8 cellular contexts compared by ENCODE assay signal in genomic region chr1:207868769-207869721, GRCh38. TPM values are rescaled to one million over a fixed set of nuclear protein-coding genes. Genes with fewer than 3 reads are reported as not detected.
DNase-seq lines count a peak whose midpoint lies in the region; ATAC-seq and TF ChIP-seq lines count a peak whose summit lies in the region.

No MANE protein-coding gene starts in this region.

- H3K27me3 Mint-ChIP-seq in activated CD4-positive, alpha-beta T cell treated with anti-CD3 and anti-CD28 coated beads, Interleukin-2, amount 10 ng/mL, durations not matched to agents 7 days and 5 days: no peaks in the 10 kb centered on the region

- peak overlapping the region; percentile 95 for H3K27ac Mint-ChIP-seq in activated CD4-positive, alpha-beta T cell treated with anti-CD3 and anti-CD28 coated beads, Interleukin-2, amount 10 ng/mL, durations not matched to agents 7 days and 5 days

- no peaks in the 10 kb centered on the region for H3K9me3 ChIP-seq in left lung

- POLR2A ChIA-PET in activated CD4-positive, alpha-beta T cell treated with anti-CD3 and anti-CD28 coated beads, Interleukin-2, amount 10 ng/mL, durations not matched to agents 7 days and 5 days (lab: Charles Lee): interaction anchor here (0.7 to 1.4 kb wide), 3 partner anchors 45 to 94 kb away, joined by 3 to 5 read pairs (median 3); no protein-coding TSS in a partner anchor

- H3K27ac ChIP-seq in left lung: peak overlapping the region; percentile 87 to 89

- TF ChIP-seq CTCF in AG09319 (IDR thresholded peaks at IDR 0.05; ENCODE audit: low read depth, low read length): peak; percentile 57
- peak; percentile 75 to 82 for TF ChIP-seq CTCF in left lung (IDR thresholded peaks at IDR 0.05)

- peaks cover 85% of the 10 kb centered on the region for H3K4me1 Mint-ChIP-seq in activated CD4-positive, alpha-beta T cell treated with anti-CD3 and anti-CD28 coated beads, Interleukin-2, amount 10 ng/mL, durations not matched to agents 7 days and 5 days

- H3K36me3 Mint-ChIP-seq in activated CD4-positive, alpha-beta T cell treated with anti-CD3 and anti-CD28 coated beads, Interleukin-2, amount 10 ng/mL, durations not matched to agents 7 days and 5 days (ENCODE audit: low read depth): peaks cover 38% of the 10 kb centered on the region

- DNase-seq in AG09319 (ENCODE audit: extremely low read depth, low read depth) (no peak), NCI-H2227 (lab: John Stamatoyannopoulos, UW; ENCODE audit: unreplicated experiment) (peak; percentile 91), dedifferentiated amniotic fluid mesenchymal stem cell (ENCODE audit: extremely low spot score) (peak; percentile 58), left lung (peak; percentile 72 to 94)
- peak; percentile 57 for DNase-seq in activated CD4-positive, alpha-beta T cell treated with anti-CD3 and anti-CD28 coated beads, Interleukin-2, amount 10 ng/mL, durations not matched to agents 7 days and 5 days
- peak; percentile 49 for DNase-seq in stimulated activated CD4-positive, alpha-beta T cell treated with anti-CD3 and anti-CD28 coated beads, Interleukin-2, amount 100 ng/mL, for 4 hours (ENCODE audit: low read depth)

- CTCF ChIA-PET in activated CD4-positive, alpha-beta T cell treated with anti-CD3 and anti-CD28 coated beads, Interleukin-2, amount 10 ng/mL, durations not matched to agents 7 days and 5 days (lab: Charles Lee): interaction anchor here (0.7 to 7.4 kb wide), 35 partner anchors 9 to 123 kb away, joined by 3 to 124 read pairs (median 5); no protein-coding TSS in a partner anchor

- H3K4me3 ChIP-seq in left lung: peak overlapping the region; percentile 62 to 89

- ATAC-seq in GM18520 (IDR thresholded peaks at IDR 0.05; ENCODE audit: unreplicated experiment): peak; percentile 33
- peak; percentile 63 for ATAC-seq in HG03045 (IDR thresholded peaks at IDR 0.05; ENCODE audit: unreplicated experiment)
- ATAC-seq in left lung: peak; percentile 82

- peaks cover 16 to 82% of the 10 kb centered on the region in 2 donors for H3K4me1 ChIP-seq in left lung

- no peaks in the 10 kb centered on the region for H3K36me3 ChIP-seq in left lung

- H3K27me3 ChIP-seq in left lung: no peaks in the 10 kb centered on the region

- intact Hi-C loops in left lung (cut with DNase I): loop anchor here in 1 of 2 donors (2.0 kb wide), 1 partner anchor 40 kb away; no protein-coding TSS in a partner anchor

- peak overlapping the region; percentile 93 for H3K4me3 Mint-ChIP-seq in activated CD4-positive, alpha-beta T cell treated with anti-CD3 and anti-CD28 coated beads, Interleukin-2, amount 10 ng/mL, durations not matched to agents 7 days and 5 days

- no peaks in the 10 kb centered on the region for H3K9me3 Mint-ChIP-seq in activated CD4-positive, alpha-beta T cell treated with anti-CD3 and anti-CD28 coated beads, Interleukin-2, amount 10 ng/mL, durations not matched to agents 7 days and 5 days

RNA-seq across cellular contexts. Expression of gene CD34, which starts 41.9 kb away (rescaled TPM):
- under 1 TPM in 1 of 2 experiments, not detected in 1; 0.05 TPM for total RNA-seq in activated CD4-positive, alpha-beta T cell treated with anti-CD3 and anti-CD28 coated beads, Interleukin-2, amount 10 ng/mL, durations not matched to agents 7 days and 5 days
- total RNA-seq in left lung: 10 to 100 TPM; 40.8 to 56.1 TPM

Comparison
In these comparisons a context has a peak if more than half of its experiments do, and no peak if none do; other contexts are left out.
1. RNA of gene CD34, which starts 41.9 kb away (total RNA-seq): 40.8 to 56.1 TPM in left lung; 0.05 TPM in activated CD4-positive, alpha-beta T cell treated with anti-CD3 and anti-CD28 coated beads, Interleukin-2, amount 10 ng/mL, durations not matched to agents 7 days and 5 days; every median in the first group is over 10 times any median in the second.
2. Peak in every context shown above with its lines, with median percentiles within 50 percentile points of each other: ATAC-seq.